ENCODE assay signal across 1 cellular context in genomic region chr1:201955009-201955749, GRCh38.
TF ChIP-seq lines count a peak whose summit lies in the region.

Gene TIMM17A (plus strand): TSS chr1:201955503. CDS start chr1:201955527, 24 bp downstream.

TF ChIP-seq in HepG2, 621 proteins besides CTCF, POLR2A, EP300 and RAD21 (continued from another document and continues in another):
- TF ChIP-seq PCBP1 (IDR thresholded peaks at IDR 0.05; ENCODE audit: borderline replicate concordance, low read depth, low read length) (peak; percentile 83; the same call in 1 of the 2 replicates), PATZ1 (CRISPR knock-in tag; IDR thresholded peaks at IDR 0.05) (peak; percentile 55; the same call in 1 of the 2 replicates), ZSCAN12 (CRISPR knock-in tag; IDR thresholded peaks at IDR 0.05) (no peak), MXI1 (IDR thresholded peaks at IDR 0.05; ENCODE audit: borderline replicate concordance, low read depth, low read length) (peak; percentile 72; the same call in 1 of the 3 replicates), ZNF235 (CRISPR knock-in tag; IDR thresholded peaks at IDR 0.05; ENCODE audit: borderline replicate concordance) (0 out of 2 replicates have a peak, but pooled peaks have one; percentile 59), PTBP1 (IDR thresholded peaks at IDR 0.05; ENCODE audit: low read depth, low read length, poor library complexity, severe bottlenecking) (no peak), ZNF747 (CRISPR knock-in tag; IDR thresholded peaks at IDR 0.05; ENCODE audit: borderline replicate concordance) (peak; percentile 32; the same call in 1 of the 2 replicates), ZBTB43 (CRISPR knock-in tag; conservative IDR thresholded peaks at IDR 0.05) (no peak), ZBTB26 (CRISPR knock-in tag; IDR thresholded peaks at IDR 0.05; ENCODE audit: borderline replicate concordance) (0 out of 2 replicates have a peak, but pooled peaks have one; percentile 22), CBX2 (IDR thresholded peaks at IDR 0.05; ENCODE audit: low read depth, low read length) (no peak), CBX2 (CRISPR knock-in tag; IDR thresholded peaks at IDR 0.05; ENCODE audit: low read depth) (0 out of 2 replicates have a peak, but pooled peaks have one; percentile 60), MBNL3 (CRISPR knock-in tag; conservative IDR thresholded peaks at IDR 0.05) (no peak), ZNF432 (CRISPR knock-in tag; IDR thresholded peaks at IDR 0.05; ENCODE audit: borderline replicate concordance) (no peak), ZNF530 (CRISPR knock-in tag; IDR thresholded peaks at IDR 0.05; ENCODE audit: low read depth) (no peak), GTF2F1 (IDR thresholded peaks at IDR 0.05; ENCODE audit: low read length) (no peak), RFXANK (CRISPR knock-in tag; IDR thresholded peaks at IDR 0.05) (peak; percentile 60; the same call in 1 of the 2 replicates), ZNF407 (CRISPR knock-in tag; IDR thresholded peaks at IDR 0.05; ENCODE audit: not compliant biosample characterization) (peak; percentile 90), TERF1 (CRISPR knock-in tag; IDR thresholded peaks at IDR 0.05) (no peak), ZNF660 (CRISPR knock-in tag; IDR thresholded peaks at IDR 0.05; ENCODE audit: borderline replicate concordance, low read depth) (no peak), ZNF547 (CRISPR knock-in tag; IDR thresholded peaks at IDR 0.05) (peak; percentile 80; the same call in 1 of the 2 replicates), ZNF619 (CRISPR knock-in tag; IDR thresholded peaks at IDR 0.05) (peak; percentile 66; the same call in 1 of the 2 replicates), ZNF350 (CRISPR knock-in tag; IDR thresholded peaks at IDR 0.05; ENCODE audit: borderline replicate concordance, low read depth) (peak; percentile 59; the same call in 1 of the 2 replicates), SRF (IDR thresholded peaks at IDR 0.05; ENCODE audit: low read depth, low read length) (no peak), MIXL1 (CRISPR knock-in tag; IDR thresholded peaks at IDR 0.05) (peak; percentile 53; the same call in 1 of the 2 replicates), ZNF275 (CRISPR knock-in tag; IDR thresholded peaks at IDR 0.05; ENCODE audit: borderline replicate concordance) (peak; percentile 84; the same call in 1 of the 2 replicates), POGZ (CRISPR knock-in tag; IDR thresholded peaks at IDR 0.05) (peak; percentile 70; the same call in 1 of the 2 replicates), ZKSCAN5 (CRISPR knock-in tag; IDR thresholded peaks at IDR 0.05) (no peak), MTA1 (CRISPR knock-in tag; IDR thresholded peaks at IDR 0.05; ENCODE audit: borderline replicate concordance) (peak; percentile 55; the same call in 1 of the 2 replicates), ZNF883 (CRISPR knock-in tag; IDR thresholded peaks at IDR 0.05; ENCODE audit: not compliant biosample characterization) (peak; percentile 88), HNRNPUL1 (IDR thresholded peaks at IDR 0.05; ENCODE audit: low read depth, low read length) (no peak), STAT6 (CRISPR knock-in tag; IDR thresholded peaks at IDR 0.05; ENCODE audit: borderline replicate concordance) (0 out of 2 replicates have a peak, but pooled peaks have one; percentile 16), PRMT3 (CRISPR knock-in tag; IDR thresholded peaks at IDR 0.05; ENCODE audit: borderline replicate concordance, low read depth) (no peak), SMAD1 (CRISPR knock-in tag; IDR thresholded peaks at IDR 0.05; ENCODE audit: borderline replicate concordance, low read depth) (peak; percentile 68; the same call in 1 of the 2 replicates), ISX (CRISPR knock-in tag; conservative IDR thresholded peaks at IDR 0.05) (no peak), ZNF569 (CRISPR knock-in tag; IDR thresholded peaks at IDR 0.05; ENCODE audit: borderline replicate concordance) (no peak), STAT5B (CRISPR knock-in tag; IDR thresholded peaks at IDR 0.05) (no peak), ZNF136 (CRISPR knock-in tag; IDR thresholded peaks at IDR 0.05; ENCODE audit: low read depth) (no peak), ZNF800 (CRISPR knock-in tag; IDR thresholded peaks at IDR 0.05) (no peak), ZNF768 (CRISPR knock-in tag; IDR thresholded peaks at IDR 0.05) (no peak), ZNF230 (CRISPR knock-in tag; IDR thresholded peaks at IDR 0.05) (no peak), CAMTA2 (CRISPR knock-in tag; IDR thresholded peaks at IDR 0.05; ENCODE audit: borderline replicate concordance) (peak; percentile 73; the same call in 1 of the 2 replicates), PHF20 (CRISPR knock-in tag; IDR thresholded peaks at IDR 0.05) (peak; percentile 90)
